In genomic region chr9:18452276-18452675, GRCh38 we compare ENCODE assay signal across 22 cellular contexts. TPM values are rescaled to one million over a fixed set of nuclear protein-coding genes. Genes with fewer than 3 reads are reported as not detected.
DNase-seq lines count a peak whose midpoint lies in the region; ATAC-seq and TF ChIP-seq lines count a peak whose summit lies in the region.
"Had no signal": no experiment of that assay in that cellular context is flagged by ENCODE, and none has a peak within 500 bp of the region (broad histone marks: within the 10 kb centered on the region; RNA-seq: fewer than 3 reads in every experiment).

No MANE protein-coding gene starts in this region.

- no peaks in the 10 kb centered on the region for H4K20me1 ChIP-seq in mammary epithelial cell (ENCODE audit: insufficient read depth, low read length)

- DNase-seq in GM03348 (ENCODE audit: low spot score) = peak; percentile 24
- peak; percentile 76 for DNase-seq in adipocyte (ENCODE audit: low read depth)
- no peak for DNase-seq in left colon
- no peak for DNase-seq in KBM-7
- no peak for DNase-seq in mammary epithelial cell
- DNase-seq: Calu3, DMS79 treated with DMSO at 0.1 percent for 48 hours, H7, KG1, MG63, NCI-H1105 treated with DMSO at 0.1 percent for 48 hours, NCI-H146, NCI-H2029, NCI-H446 treated with DMSO at 0.1 percent for 48 hours, NCI-H526 treated with DMSO at 0.1 percent for 48 hours, PC-9, SJCRH30, T-helper 1 cell had no signal

- whole genome bisulfite sequencing in mammary epithelial cell (ENCODE audit: low coverage, missing lambda C conversion rate) = 100% methylated on average over 2 of the region's 2 CpGs

- in situ Hi-C loops in KBM-7 (cut with MboI; ENCODE audit: low pct_unique_long_range_greater_than_20kb, low sequenced_read_pairs) = no loop called here
- in situ Hi-C loops in mammary epithelial cell (cut with MboI; ENCODE audit: low sequenced_read_pairs in 2 of 2) = no loop called here

- intact Hi-C loops in left colon (cut with DNase I, micrococcal nuclease) (no loop called here), mammary epithelial cell (cut with micrococcal nuclease) (no loop called here)

- no peaks in the 10 kb centered on the region for H3K79me2 ChIP-seq in mammary epithelial cell (ENCODE audit: insufficient read depth, low read length)

- H3K4me1 ChIP-seq in adipocyte (ENCODE audit: control insufficient read depth, insufficient read depth, low read length) = peaks cover 39% of the 10 kb centered on the region
- peaks cover 7% of the 10 kb centered on the region for H3K4me1 ChIP-seq in mammary epithelial cell (ENCODE audit: insufficient read depth, low read length)
- H3K4me1 ChIP-seq: SJCRH30 had no signal

- dilution Hi-C loops in mammary epithelial cell (cut with HindIII; ENCODE audit: low sequenced_read_pairs) = no loop called here

- H3K9ac ChIP-seq in adipocyte (ENCODE audit: low read length) (no peak overlapping the region), mammary epithelial cell (ENCODE audit: insufficient read depth, low read length) (no peak overlapping the region)

- H3K9me3 ChIP-seq in adipocyte (ENCODE audit: control insufficient read depth, low read length) (no peaks in the 10 kb centered on the region), mammary epithelial cell (replicated peaks; ENCODE audit: insufficient read depth, low read length) (no peaks in the 10 kb centered on the region)
- H3K9me3 ChIP-seq: SJCRH30 had no signal

- no peaks in the 10 kb centered on the region for H3K27me3 ChIP-seq in adipocyte (replicated peaks; ENCODE audit: control insufficient read depth, insufficient read depth, low read length)
- H3K27me3 ChIP-seq in mammary epithelial cell (ENCODE audit: insufficient read depth, low read length) = no peaks in the 10 kb centered on the region
- H3K27me3 ChIP-seq: MG63, SJCRH30 had no signal

- CTCF ChIA-PET in mammary epithelial cell (lab: Charles Lee; ENCODE audit: low non-redundant PET) = interaction anchor here (0.9 kb wide), 1 partner anchor 10 kb away, joined by 3 read pairs; no protein-coding TSS in a partner anchor

- BruUV-seq in mammary epithelial cell (replicated peaks; lab: Mats Ljungman, UMichigan) = no TSS peak

- no peak overlapping the region for H3K4me2 ChIP-seq in mammary epithelial cell (ENCODE audit: insufficient read depth, low read depth, low read length)
- H3K4me2 ChIP-seq: PC-9 had no signal

- H3K4me3 ChIP-seq in adipocyte (ENCODE audit: low read length) = no peak overlapping the region
- no peak overlapping the region for H3K4me3 ChIP-seq in mammary epithelial cell (replicated peaks in 1 of 3; ENCODE audit: insufficient read depth in 1 of 3, low read depth in 2 of 3, low read length in 3 of 3)
- H3K4me3 ChIP-seq: MG63, PC-9, SJCRH30 had no signal

- TF ChIP-seq CTCF in mammary epithelial cell (conservative IDR thresholded peaks at IDR 0.05 in 1 of 2, IDR thresholded peaks at IDR 0.05 in 1 of 2; ENCODE audit: extremely low read depth in 1 of 2, insufficient read depth in 1 of 2, low read depth in 1 of 2, low read length in 2 of 2) = no peak

- no peak overlapping the region for H3K27ac ChIP-seq in mammary epithelial cell (ENCODE audit: insufficient read depth, low read depth, low read length)
- H3K27ac ChIP-seq: PC-9, SJCRH30 had no signal

- H2AFZ ChIP-seq in mammary epithelial cell (ENCODE audit: low read depth, low read length) = no peak overlapping the region
- H2AFZ ChIP-seq: PC-9 had no signal

- H3K36me3 ChIP-seq in adipocyte (ENCODE audit: control insufficient read depth, insufficient read depth, low read length, severe bottlenecking) = no peaks in the 10 kb centered on the region
- no peaks in the 10 kb centered on the region for H3K36me3 ChIP-seq in mammary epithelial cell (ENCODE audit: insufficient read depth, low read length)
- H3K36me3 ChIP-seq: SJCRH30 had no signal

- peak; percentile 44 for ATAC-seq in left colon
- no peak for ATAC-seq in GM19397 (IDR thresholded peaks at IDR 0.05; ENCODE audit: unreplicated experiment)
- ATAC-seq in GM21423 (IDR thresholded peaks at IDR 0.05; ENCODE audit: unreplicated experiment) = no peak
- ATAC-seq: Right ventricle myocardium inferior had no signal

RNA-seq across cellular contexts. Expression of gene ADAMTSL1, which starts 21.7 kb away (rescaled TPM):
- total RNA-seq in left colon (10 to 100 TPM; 13.5 to 18.9 TPM), mammary epithelial cell (under 1 TPM; 0.33 to 0.78 TPM)
- 2.1 TPM for polyA plus RNA-seq in mammary epithelial cell
- polyA minus RNA-seq in mammary epithelial cell = not detected
- total RNA-seq: A673, Calu3, PC-9 had no signal

Comparison
In these comparisons a context has a peak if more than half of its experiments do, and no peak if none do; other contexts are left out.
1. DNase-seq: peak in GM03348 (single experiment) and adipocyte (single experiment); none in left colon (0 of 2), KBM-7 (single experiment) and mammary epithelial cell (single experiment).
2. RNA of gene ADAMTSL1, which starts 21.7 kb away (total RNA-seq): 13.5 to 18.9 TPM in left colon; 0.33 to 0.78 TPM in mammary epithelial cell; every median in the first group is over 4 times any median in the second.